ENCODE assay signal across 16 cellular contexts in genomic region chr15:89321521-89322410, GRCh38. TPM values are rescaled to one million over a fixed set of nuclear protein-coding genes. Genes with fewer than 3 reads are reported as not detected.
DNase-seq lines count a peak whose midpoint lies in the region; ATAC-seq and TF ChIP-seq lines count a peak whose summit lies in the region.
"Had no signal": no experiment of that assay in that cellular context is flagged by ENCODE, and none has a peak within 500 bp of the region (broad histone marks: within the 10 kb centered on the region; RNA-seq: fewer than 3 reads in every experiment).

No MANE protein-coding gene starts in this region.

- no peaks in the 10 kb centered on the region for H3K4me1 ChIP-seq in mucosa of descending colon (ENCODE audit: low read depth)
- H3K4me1 ChIP-seq: SJCRH30, testis had no signal

- POLR2A ChIA-PET in activated naive CD8-positive, alpha-beta T cell treated with anti-CD3 and anti-CD28 coated beads, Interleukin-2, amount 10 ng/mL, durations not matched to agents 7 days and 5 days (lab: Charles Lee) = no interaction called here

- peak; percentile 29 for ATAC-seq in activated naive CD8-positive, alpha-beta T cell treated with anti-CD3 and anti-CD28 coated beads, Interleukin-2, amount 10 ng/mL, durations not matched to agents 7 days and 5 days (ENCODE audit: low read depth)
- ATAC-seq in mucosa of descending colon (peak; percentile 56), HG02852 (IDR thresholded peaks at IDR 0.05; ENCODE audit: unreplicated experiment) (no peak)
- ATAC-seq: effector memory CD8-positive, alpha-beta T cell; naive thymus-derived CD4-positive, alpha-beta T cell had no signal

- peaks cover 6% of the 10 kb centered on the region for H3K4me1 Mint-ChIP-seq in activated naive CD8-positive, alpha-beta T cell treated with anti-CD3 and anti-CD28 coated beads, Interleukin-2, amount 10 ng/mL, durations not matched to agents 7 days and 5 days
- H3K4me1 Mint-ChIP-seq: activated B cell treated with CpG ODN at 0.5 μM for 24 hours had no signal

- H3K36me3 Mint-ChIP-seq in activated naive CD8-positive, alpha-beta T cell treated with anti-CD3 and anti-CD28 coated beads, Interleukin-2, amount 10 ng/mL, durations not matched to agents 7 days and 5 days = peaks cover 43% of the 10 kb centered on the region

- peaks cover 43% of the 10 kb centered on the region for H3K36me3 ChIP-seq in mucosa of descending colon (ENCODE audit: low read depth)

- H3K4me3 Mint-ChIP-seq in activated naive CD8-positive, alpha-beta T cell treated with anti-CD3 and anti-CD28 coated beads, Interleukin-2, amount 10 ng/mL, durations not matched to agents 7 days and 5 days = no peak overlapping the region
- H3K4me3 Mint-ChIP-seq: activated B cell treated with CpG ODN at 0.5 μM for 24 hours; effector memory CD8-positive, alpha-beta T cell; naive thymus-derived CD4-positive, alpha-beta T cell had no signal

- H3K27ac Mint-ChIP-seq in activated naive CD8-positive, alpha-beta T cell treated with anti-CD3 and anti-CD28 coated beads, Interleukin-2, amount 10 ng/mL, durations not matched to agents 7 days and 5 days = no peak overlapping the region
- H3K27ac Mint-ChIP-seq: activated B cell treated with CpG ODN at 0.5 μM for 24 hours had no signal

- H3K27me3 ChIP-seq in HL-60 (ENCODE audit: insufficient read depth, poor library complexity, severe bottlenecking) (no peaks in the 10 kb centered on the region), dorsolateral prefrontal cortex (no peaks in the 10 kb centered on the region)
- H3K27me3 ChIP-seq: SJCRH30, testis had no signal

- H3K27me3 Mint-ChIP-seq in activated naive CD8-positive, alpha-beta T cell treated with anti-CD3 and anti-CD28 coated beads, Interleukin-2, amount 10 ng/mL, durations not matched to agents 7 days and 5 days = no peaks in the 10 kb centered on the region
- H3K27me3 Mint-ChIP-seq: activated B cell treated with CpG ODN at 0.5 μM for 24 hours; effector memory CD8-positive, alpha-beta T cell; naive thymus-derived CD4-positive, alpha-beta T cell had no signal

- H3K9me3 ChIP-seq in mucosa of descending colon = no peaks in the 10 kb centered on the region
- H3K9me3 ChIP-seq: SJCRH30, testis had no signal

- TF ChIP-seq CTCF in HL-60 (IDR thresholded peaks at IDR 0.05; ENCODE audit: insufficient read depth, low read length) (peak; percentile 8), mucosa of descending colon (IDR thresholded peaks at IDR 0.05) (no peak), dorsolateral prefrontal cortex (IDR thresholded peaks at IDR 0.05 in 54 of 56, conservative IDR thresholded peaks at IDR 0.05 in 2 of 56; ENCODE audit: low read depth in 1 of 56, partially characterized antibody in 56 of 56) (no peak)

- intact Hi-C loops in mucosa of descending colon (cut with DNase I, micrococcal nuclease) (no loop called here), dorsolateral prefrontal cortex (cut with DNase I) (no loop called here)

- DNase-seq in ELR (ENCODE audit: low read depth) = peak; percentile 22
- no peak for DNase-seq in HL-60 (ENCODE audit: low read depth in 1 of 2, low spot score in 1 of 2)
- DNase-seq in activated naive CD8-positive, alpha-beta T cell treated with anti-CD3 and anti-CD28 coated beads, Interleukin-2, amount 10 ng/mL, durations not matched to agents 7 days and 5 days = no peak
- no peak for DNase-seq in mucosa of descending colon
- no peak for DNase-seq in dorsolateral prefrontal cortex
- no peak for DNase-seq in T-helper 1 cell
- DNase-seq: activated B cell treated with CpG ODN at 0.5 μM for 24 hours; effector memory CD8-positive, alpha-beta T cell; islet precursor cell; naive thymus-derived CD4-positive, alpha-beta T cell; NCI-H1105 treated with DMSO at 0.1 percent for 48 hours; NCI-H69; SJCRH30; testis had no signal

- no peaks in the 10 kb centered on the region for H3K9me3 Mint-ChIP-seq in activated naive CD8-positive, alpha-beta T cell treated with anti-CD3 and anti-CD28 coated beads, Interleukin-2, amount 10 ng/mL, durations not matched to agents 7 days and 5 days
- H3K9me3 Mint-ChIP-seq: activated B cell treated with CpG ODN at 0.5 μM for 24 hours; effector memory CD8-positive, alpha-beta T cell; naive thymus-derived CD4-positive, alpha-beta T cell had no signal

- H3K27ac ChIP-seq in HL-60 (replicated peaks) = no peak overlapping the region
- peak overlapping the region in 10 of 59 donors; percentile 0 to 44 (median 24) for H3K27ac ChIP-seq in dorsolateral prefrontal cortex
- H3K27ac ChIP-seq: SJCRH30, skin epidermis, testis had no signal

- H3K4me3 ChIP-seq in HL-60 (replicated peaks; ENCODE audit: insufficient read depth, low read length) (no peak overlapping the region), mucosa of descending colon (no peak overlapping the region), dorsolateral prefrontal cortex (no peak overlapping the region)
- H3K4me3 ChIP-seq: SJCRH30, skin epidermis, testis had no signal

RNA-seq across cellular contexts. Expression of gene POLG, which starts 12.9 kb away (rescaled TPM):
- total RNA-seq in activated naive CD8-positive, alpha-beta T cell treated with anti-CD3 and anti-CD28 coated beads, Interleukin-2, amount 10 ng/mL, durations not matched to agents 7 days and 5 days = 100 to 1,000 TPM; 138 to 139 TPM
- total RNA-seq in mucosa of descending colon (10 to 100 TPM; 59.4 to 73.7 (median 66.0) TPM), dorsolateral prefrontal cortex (10 to 100 TPM; 42.1 to 75.8 (median 58.1) TPM)
